ENCODE assay signal across 8 cellular contexts in genomic region chr12:4909734-4910501, GRCh38. TPM values are rescaled to one million over a fixed set of nuclear protein-coding genes. Genes with fewer than 3 reads are reported as not detected.
A peak's percentile ranks its signal among the peaks of the same experiment; 100 is the strongest.
DNase-seq lines count a peak whose midpoint lies in the region; ATAC-seq and TF ChIP-seq lines count a peak whose summit lies in the region.

Gene KCNA1 (plus strand): TSS chr12:4909905. CDS start chr12:4911379, 1,474 bp downstream.

- in situ Hi-C loops in astrocyte of the cerebellum (cut with HindIII; ENCODE audit: low sequenced_read_pairs) = no loop called here

- H3K4me3 ChIP-seq in astrocyte of the cerebellum (ENCODE audit: low read depth, low read length) = peak within 1 kb of the TSS; percentile 60

- peak; percentile 53 for DNase-seq in AG20443 (ENCODE audit: low spot score)
- DNase-seq in HFFc6 = no peak
- DNase-seq in astrocyte of the cerebellum (ENCODE audit: low read depth) = no peak
- peak; percentile 22 for DNase-seq in iris pigment epithelial cell (ENCODE audit: low read depth)
- peak; percentile 30 for DNase-seq in stimulated activated CD8-positive, alpha-beta memory T cell treated with anti-CD3 and anti-CD28 coated beads, Interleukin-4, amount 100 ng/mL, for 48 hours
- DNase-seq in DMS114 treated with DMSO at 0.1 percent for 48 hours (lab: John Stamatoyannopoulos, UW; ENCODE audit: unreplicated experiment) = no peak
- DNase-seq in activated CD4-positive, CD25-positive, alpha-beta regulatory T cell (lab: John Stamatoyannopoulos, UW) = no peak

- ATAC-seq in HG03442 (IDR thresholded peaks at IDR 0.05; ENCODE audit: unreplicated experiment) = no peak

- no peak within 1 kb of the TSS for H3K27ac Mint-ChIP-seq in HFFc6

- no peaks in the 10 kb centered on the region for H3K4me1 Mint-ChIP-seq in HFFc6 (ENCODE audit: low read depth)

- H3K36me3 Mint-ChIP-seq in HFFc6 (ENCODE audit: low read depth) = peaks cover 4% of the 10 kb centered on the region; the same call in 1 of the 2 replicates

- TF ChIP-seq CTCF in HFFc6 (IDR thresholded peaks at IDR 0.05) (no peak), astrocyte of the cerebellum (IDR thresholded peaks at IDR 0.05; ENCODE audit: low read depth, low read length, missing control alignments) (no peak)

- peaks cover 37% of the 10 kb centered on the region for H3K27me3 Mint-ChIP-seq in HFFc6 (ENCODE audit: insufficient read depth)

- H3K9me3 Mint-ChIP-seq in HFFc6 = peaks cover 11% of the 10 kb centered on the region

- H3K4me3 Mint-ChIP-seq in HFFc6 = peak within 1 kb of the TSS; percentile 74

RNA-seq across cellular contexts. Expression of gene KCNA1, which starts in this region (rescaled TPM):
- not detected for total RNA-seq in HFFc6 (2021; fragmentation: NEBNext Ultra II Directional; extraction: Animal tissue kit (Norgen Biotek cat#: 25700))

Comparison
In these comparisons a context has a peak if more than half of its experiments do, and no peak if none do; other contexts are left out.
1. DNase-seq: peak in AG20443 (single experiment), iris pigment epithelial cell (single experiment) and stimulated activated CD8-positive, alpha-beta memory T cell treated with anti-CD3 and anti-CD28 coated beads, Interleukin-4, amount 100 ng/mL, for 48 hours (single experiment); none in HFFc6 (single experiment), astrocyte of the cerebellum (single experiment), DMS114 treated with DMSO at 0.1 percent for 48 hours (single experiment) and activated CD4-positive, CD25-positive, alpha-beta regulatory T cell (0 of 4).